Comparison of ENCODE assay signal across 14 cellular contexts in genomic region chr9:94973491-94973941, GRCh38.
DNase-seq lines count a peak whose midpoint lies in the region; ATAC-seq and TF ChIP-seq lines count a peak whose summit lies in the region.
"Had no signal": no experiment of that assay in that cellular context is flagged by ENCODE, and none has a peak within 500 bp of the region (broad histone marks: within the 10 kb centered on the region; RNA-seq: fewer than 3 reads in every experiment).

No MANE protein-coding gene starts in this region.

- H2AFZ ChIP-seq in PC-9 (no peak overlapping the region), trophoblast cell (ENCODE audit: insufficient read depth, low read length, poor library complexity) (no peak overlapping the region)

- H2AK5ac ChIP-seq in trophoblast cell (ENCODE audit: low read length): no peak overlapping the region

- H3K23ac ChIP-seq in trophoblast cell (ENCODE audit: low read length): no peak overlapping the region

- H3K9me3 ChIP-seq in WERI-Rb-1 (ENCODE audit: severe bottlenecking) (no peaks in the 10 kb centered on the region), PC-9 (ENCODE audit: insufficient read depth, low read depth) (no peaks in the 10 kb centered on the region), trophoblast cell (ENCODE audit: insufficient read depth, low read depth, low read length) (no peaks in the 10 kb centered on the region)
- H3K9me3 ChIP-seq: esophagus squamous epithelium had no signal

- H3K79me1 ChIP-seq in trophoblast cell (ENCODE audit: low read length): no peaks in the 10 kb centered on the region

- no peak overlapping the region for H2BK120ac ChIP-seq in trophoblast cell (ENCODE audit: insufficient read depth, low read length, poor library complexity)

- H3K4me1 ChIP-seq in PC-9 (replicated peaks; ENCODE audit: insufficient read depth) (no peaks in the 10 kb centered on the region), trophoblast cell (ENCODE audit: control insufficient read depth in 1 of 2, insufficient read depth in 2 of 2, low read length in 2 of 2) (no peaks in the 10 kb centered on the region)

- peaks cover 5% of the 10 kb centered on the region; the same call in 1 of the 2 replicates for H3F3A ChIP-seq in PC-9 (ENCODE audit: insufficient read depth, low read depth)

- H4K20me1 ChIP-seq in PC-9 (ENCODE audit: insufficient read depth): no peaks in the 10 kb centered on the region

- H3K27me3 ChIP-seq in WERI-Rb-1 (ENCODE audit: insufficient read depth, low read depth, severe bottlenecking) (no peaks in the 10 kb centered on the region), PC-9 (ENCODE audit: insufficient read depth, low read depth) (no peaks in the 10 kb centered on the region), trophoblast cell (ENCODE audit: insufficient read depth, low read length) (no peaks in the 10 kb centered on the region)
- H3K27me3 ChIP-seq: esophagus squamous epithelium had no signal

- H4K91ac ChIP-seq in trophoblast cell (ENCODE audit: low read depth, low read length): no peak overlapping the region

- H2BK12ac ChIP-seq in trophoblast cell (ENCODE audit: low read length): no peak overlapping the region

- no CpG with 5 or more reads among the region's 11 CpGs for WGBS in trophoblast cell (ENCODE audit: extremely low coverage, insufficient coverage, insufficient read length)

- H3K36me3 ChIP-seq in WERI-Rb-1 (no peaks in the 10 kb centered on the region), PC-9 (ENCODE audit: low read depth) (no peaks in the 10 kb centered on the region), trophoblast cell (ENCODE audit: control insufficient read depth in 1 of 2, insufficient read depth in 2 of 2, low read length in 2 of 2) (no peaks in the 10 kb centered on the region)
- H3K36me3 ChIP-seq: esophagus squamous epithelium had no signal

- H3K79me2 ChIP-seq in PC-9 (ENCODE audit: low read depth) (no peaks in the 10 kb centered on the region), trophoblast cell (ENCODE audit: control insufficient read depth, insufficient read depth, low read length, poor library complexity) (no peaks in the 10 kb centered on the region)

- DNase-seq in AG10803 (ENCODE audit: low read depth): peak; percentile 72
- DNase-seq in WERI-Rb-1: peak; percentile 30
- peak; percentile 78 for DNase-seq in fibroblast of peridontal ligament (ENCODE audit: extremely low read depth)
- DNase-seq in non-pigmented ciliary epithelial cell (ENCODE audit: low read depth): peak; percentile 73
- DNase-seq in PC-9: no peak
- no peak for DNase-seq in trophoblast cell
- DNase-seq: activated CD4-positive, alpha-beta T cell treated with anti-CD3 and anti-CD28 coated beads, Interleukin-2, amount 10 ng/mL, durations not matched to agents 7 days and 5 days; esophagus squamous epithelium; H7; NCI-H345 had no signal

- no peak overlapping the region for H3K18ac ChIP-seq in trophoblast cell (ENCODE audit: low read length)

- CTCF ChIA-PET in PC-9 (lab: Charles Lee): no interaction called here

- POLR2A ChIA-PET in PC-9 (lab: Charles Lee; ENCODE audit: unreplicated experiment): interaction anchor here (0.6 kb wide), 1 partner anchor 41 kb away, joined by 8 read pairs; no protein-coding TSS in a partner anchor

- H3K9ac ChIP-seq in trophoblast cell (ENCODE audit: low read length): no peak overlapping the region

- H4K8ac ChIP-seq in trophoblast cell (ENCODE audit: low read depth, low read length): no peak overlapping the region

- no peak overlapping the region for H3K14ac ChIP-seq in trophoblast cell (ENCODE audit: low read length)

- BruUV-seq in PC-9 (replicated peaks; lab: Mats Ljungman, UMichigan): no TSS peak

- no peaks in the 10 kb centered on the region for H3K9me2 ChIP-seq in PC-9 (ENCODE audit: insufficient read depth)

- H3K4me3 ChIP-seq in AG10803 (ENCODE audit: low read length): no peak overlapping the region
- H3K4me3 ChIP-seq in WERI-Rb-1 (ENCODE audit: low read depth, low read length): no peak overlapping the region
- H3K4me3 ChIP-seq in PC-9: no peak overlapping the region
- no peak overlapping the region for H3K4me3 ChIP-seq in trophoblast cell (ENCODE audit: low read depth, low read length)
- H3K4me3 ChIP-seq: esophagus squamous epithelium had no signal

- H4K12ac ChIP-seq in trophoblast cell (ENCODE audit: low read depth, low read length): no peak overlapping the region

- intact Hi-C loops in PC-9 (cut with micrococcal nuclease; ENCODE audit: unreplicated experiment): no loop called here

- ATAC-seq in HG03280 (IDR thresholded peaks at IDR 0.05; ENCODE audit: unreplicated experiment) (no peak), GM21367 (IDR thresholded peaks at IDR 0.05; ENCODE audit: unreplicated experiment) (no peak)
- ATAC-seq: stimulated activated effector memory CD8-positive, alpha-beta T cell treated with anti-CD3 and anti-CD28 coated beads, Interleukin-12 subunit alpha, Interleukin-12 subunit beta, amount 100 ng/mL, for 72 hours had no signal

- TF ChIP-seq CTCF in AG10803 (conservative IDR thresholded peaks at IDR 0.05; ENCODE audit: low read length): no peak
- no peak for TF ChIP-seq CTCF in WERI-Rb-1 (IDR thresholded peaks at IDR 0.05; ENCODE audit: low read depth, low read length)
- no peak for TF ChIP-seq CTCF in PC-9 (conservative IDR thresholded peaks at IDR 0.05)

- H3K4ac ChIP-seq in trophoblast cell (ENCODE audit: low read depth, low read length): no peak overlapping the region

- no peak overlapping the region for H2BK5ac ChIP-seq in trophoblast cell (ENCODE audit: low read depth, low read length, poor library complexity)

- peak overlapping the region; percentile 97 for H3K27ac ChIP-seq in WERI-Rb-1
- no peak overlapping the region for H3K27ac ChIP-seq in PC-9
- H3K27ac ChIP-seq in trophoblast cell (ENCODE audit: low read depth, low read length): no peak overlapping the region
- H3K27ac ChIP-seq: HL-60 had no signal

- H3K4me2 ChIP-seq in PC-9 (no peak overlapping the region), trophoblast cell (ENCODE audit: low read length) (no peak overlapping the region)

Comparison
In these comparisons a context has a peak if more than half of its experiments do, and no peak if none do; other contexts are left out.
1. DNase-seq: peak in AG10803 (single experiment), WERI-Rb-1 (single experiment), fibroblast of peridontal ligament (single experiment) and non-pigmented ciliary epithelial cell (single experiment); none in PC-9 (0 of 2) and trophoblast cell (0 of 2).